In genomic region chr2:163142618-163143017, GRCh38 we compare ENCODE assay signal across 11 cellular contexts.
"Had no signal": no experiment of that assay in that cellular context is flagged by ENCODE, and none has a peak within 500 bp of the region (broad histone marks: within the 10 kb centered on the region; RNA-seq: fewer than 3 reads in every experiment).

No MANE protein-coding gene starts in this region.

- H3K27ac ChIP-seq: GM23248 had no signal

- H3K9me3 ChIP-seq: HAP-1 had no signal

- H2AFZ ChIP-seq: GM23248, GM23338 had no signal

- DNase-seq: GM23248, GOT3, H7, H9, HCEC 1CT, HFFc6 had no signal

- H3K9ac ChIP-seq: GM23248 had no signal

- ATAC-seq: GM23338, HCT116 had no signal

- FAIRE-seq: H1, H54 had no signal

- H3K4me3 ChIP-seq: GM23248, GM23338, HAP-1 had no signal

- H3K4me2 ChIP-seq: GM23338 had no signal

- H3K36me3 ChIP-seq: HAP-1 had no signal

- H3K4me1 ChIP-seq: HAP-1 had no signal
